In the genomic region with DNA sequence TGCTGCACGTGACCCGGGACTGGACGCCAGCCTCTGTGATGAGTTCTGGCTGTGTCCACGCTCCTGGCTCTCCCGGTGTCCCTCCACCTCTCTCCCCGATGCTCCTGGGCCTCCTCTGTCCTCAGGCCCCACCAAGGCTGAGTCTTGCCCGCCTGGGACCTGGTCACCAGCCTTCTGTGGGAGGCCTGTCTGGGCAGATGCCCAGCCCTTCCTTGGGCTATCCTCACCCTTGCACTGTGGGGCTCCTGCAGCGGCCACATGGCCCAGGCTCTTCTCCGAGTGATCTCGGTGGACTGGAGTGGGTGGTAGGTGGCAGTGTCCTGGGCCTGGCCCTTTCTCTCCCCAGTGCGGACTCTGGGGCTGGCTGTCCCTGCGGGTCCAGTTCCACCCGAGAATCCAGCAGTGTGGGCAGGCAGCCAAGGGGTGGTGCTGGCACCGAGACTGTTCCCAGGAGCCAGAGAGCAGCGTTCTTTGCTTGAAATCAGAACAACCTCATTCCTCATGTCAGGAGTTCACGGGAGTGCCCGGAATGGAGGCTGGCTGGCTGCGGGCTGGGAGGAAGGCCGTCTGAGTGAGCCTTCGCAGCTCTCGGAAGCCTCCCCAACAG, we compare ENCODE assay signal across 7 cellular contexts.
A peak's percentile ranks its signal among the peaks of the same experiment; 100 is the strongest.
DNase-seq lines count a peak whose midpoint lies in the region; ATAC-seq and TF ChIP-seq lines count a peak whose summit lies in the region.
"Not testable (repeated sequence)": the region's sequence is repeated elsewhere in the genome, so short reads cannot be mapped to it uniquely, and the experiment has no call there.

No MANE protein-coding gene starts in this region.

- not testable (repeated sequence) for TF ChIP-seq CTCF in OCI-LY1 (IDR thresholded peaks at IDR 0.05; ENCODE audit: low read length); esophagus muscularis mucosa (IDR thresholded peaks at IDR 0.05); left ventricle myocardium inferior (IDR thresholded peaks at IDR 0.05; ENCODE audit: borderline replicate concordance); lower lobe of right lung (IDR thresholded peaks at IDR 0.05); thyroid gland (IDR thresholded peaks at IDR 0.05)

- H3K4me1 ChIP-seq in OCI-LY1 (ENCODE audit: insufficient read depth, low read length, severe bottlenecking); left ventricle myocardium inferior; lower lobe of right lung: not testable (repeated sequence)
- peaks cover 0 to 19% (median 15%) of the 10 kb centered on the region in 4 donors for H3K4me1 ChIP-seq in esophagus muscularis mucosa
- H3K4me1 ChIP-seq in thyroid gland: peaks cover 4 to 17% of the 10 kb centered on the region in 2 donors

- H3K36me3 ChIP-seq in OCI-LY1 (ENCODE audit: insufficient read depth, low read length); esophagus muscularis mucosa; left ventricle myocardium inferior; lower lobe of right lung; thyroid gland: not testable (repeated sequence)

- H3K9ac ChIP-seq in OCI-LY1 (ENCODE audit: low read length): not testable (repeated sequence)

- no CpG with 5 or more reads among the region's 21 CpGs for WGBS in esophagus muscularis mucosa
- WGBS in thyroid gland, 2 donors: 73 to 74% methylated on average over 2 to 9 of the region's 21 CpGs

- TF ChIP-seq POLR2A in esophagus muscularis mucosa (IDR thresholded peaks at IDR 0.05; ENCODE audit: low read depth); thyroid gland (IDR thresholded peaks at IDR 0.05): not testable (repeated sequence)

- not testable (repeated sequence) for H3K27me3 ChIP-seq in OCI-LY1 (ENCODE audit: insufficient read depth, low read length); esophagus muscularis mucosa; left ventricle myocardium inferior (ENCODE audit: low read depth); lower lobe of right lung (ENCODE audit: low read depth); thyroid gland

- H3K9me2 ChIP-seq in OCI-LY1 (ENCODE audit: low read depth, low read length): not testable (repeated sequence)

- H3K27ac ChIP-seq in OCI-LY1 (ENCODE audit: low read depth, low read length, poor library complexity, severe bottlenecking) (peak overlapping the region; percentile 58), esophagus muscularis mucosa (replicated peaks in 1 of 4) (peak overlapping the region in 3 of 4 donors; percentile 60 to 83 (median 74)), thyroid gland (peak overlapping the region in 1 of 3 donors; percentile 28)
- not testable (repeated sequence) for H3K27ac ChIP-seq in left ventricle myocardium inferior (replicated peaks); lower lobe of right lung

- DNase-seq in esophagus muscularis mucosa (ENCODE audit: extremely low spot score): not testable (repeated sequence)
- DNase-seq in left ventricle myocardium inferior: peak; percentile 67
- DNase-seq in left lobe of liver (ENCODE audit: low spot score): peak; percentile 91
- DNase-seq in lower lobe of right lung: peak; percentile 51
- DNase-seq in sciatic nerve (ENCODE audit: low spot score): peak; percentile 33
- peak; percentile 83 to 90 for DNase-seq in thyroid gland

- not testable (repeated sequence) for H4K20me1 ChIP-seq in OCI-LY1 (ENCODE audit: insufficient read depth, low read length)

- intact Hi-C loops in esophagus muscularis mucosa (cut with DNase I); left ventricle myocardium inferior (cut with micrococcal nuclease); lower lobe of right lung (cut with DNase I); sciatic nerve (cut with DNase I); thyroid gland (cut with DNase I): not testable (repeated sequence)

- not testable (repeated sequence) for H3F3A ChIP-seq in OCI-LY1 (ENCODE audit: insufficient read depth, low read length)

- not testable (repeated sequence) for H3K9me3 ChIP-seq in OCI-LY1 (ENCODE audit: low read length); esophagus muscularis mucosa; left ventricle myocardium inferior (replicated peaks); lower lobe of right lung; thyroid gland

- H3K4me3 ChIP-seq in OCI-LY1 (ENCODE audit: low read depth, low read length, poor library complexity, severe bottlenecking); esophagus muscularis mucosa; left ventricle myocardium inferior; lower lobe of right lung; thyroid gland (replicated peaks in 1 of 3): not testable (repeated sequence)

- not testable (repeated sequence) for ATAC-seq in left lobe of liver, lower lobe of right lung, sciatic nerve

- TF ChIP-seq EP300 in esophagus muscularis mucosa (IDR thresholded peaks at IDR 0.05): not testable (repeated sequence)

- H2AFZ ChIP-seq in OCI-LY1 (ENCODE audit: low read length): not testable (repeated sequence)

- H3K4me2 ChIP-seq in OCI-LY1 (ENCODE audit: low read length): not testable (repeated sequence)

- not testable (repeated sequence) for H3K79me2 ChIP-seq in OCI-LY1 (ENCODE audit: insufficient read depth, low read length)
